19 cellular contexts compared by ENCODE assay signal in genomic region chr1:148355976-148356375, GRCh38.
"Had no signal": no experiment of that assay in that cellular context is flagged by ENCODE, and none has a peak within 500 bp of the region (broad histone marks: within the 10 kb centered on the region; RNA-seq: fewer than 3 reads in every experiment).

No MANE protein-coding gene starts in this region.

- H3K9me3 Mint-ChIP-seq: activated naive CD8-positive, alpha-beta T cell treated with anti-CD3 and anti-CD28 coated beads, Interleukin-2, amount 10 ng/mL, durations not matched to agents 7 days and 5 days; activated T-cell treated with anti-CD3 and anti-CD28 coated beads, Interleukin-2, amount 50 U/mL, for 4 hours; activated T-helper 2 cell treated with anti-CD3 and anti-CD28 coated beads, Interferon-gamma antibody, Interleukin-2, Interleukin-4, amounts not matched to agents 10 μg/mL and 5 μg/mL and 100 μg/mL, durations not matched to agents 14 hours and 24 hours and 36 hours; naive thymus-derived CD4-positive, alpha-beta T cell; neural crest cell; stimulated activated effector memory CD8-positive, alpha-beta T cell treated with anti-CD3 and anti-CD28 coated beads, Interleukin-12 subunit alpha, Interleukin-12 subunit beta, amount 100 ng/mL, for 72 hours; stimulated activated naive CD8-positive, alpha-beta T cell treated with anti-CD3 and anti-CD28 coated beads, Interleukin-15, amount 100 ng/mL, for 72 hours had no signal

- ATAC-seq: activated T-cell treated with anti-CD3 and anti-CD28 coated beads, Interleukin-2, amount 50 U/mL, for 4 hours; heart right ventricle; naive thymus-derived CD4-positive, alpha-beta T cell; right lobe of liver; stimulated activated effector memory CD8-positive, alpha-beta T cell treated with anti-CD3 and anti-CD28 coated beads, Interleukin-12 subunit alpha, Interleukin-12 subunit beta, amount 100 ng/mL, for 72 hours; stimulated activated naive CD8-positive, alpha-beta T cell treated with anti-CD3 and anti-CD28 coated beads, Interleukin-15, amount 100 ng/mL, for 72 hours had no signal

- H3K4me1 Mint-ChIP-seq: neural crest cell; stimulated activated effector memory CD8-positive, alpha-beta T cell treated with anti-CD3 and anti-CD28 coated beads, Interleukin-12 subunit alpha, Interleukin-12 subunit beta, amount 100 ng/mL, for 72 hours had no signal

- DNase-seq: activated CD4-positive, CD25-positive, alpha-beta regulatory T cell treated with anti-CD3 and anti-CD28 coated beads, Interleukin-2, amount 50 U/mL, for 72 hours; activated CD8-positive, alpha-beta memory T cell treated with anti-CD3 and anti-CD28 coated beads, Interleukin-2, amount 50 U/mL, for 4 hours; activated naive CD4-positive, alpha-beta T cell; activated naive CD8-positive, alpha-beta T cell treated with anti-CD3 and anti-CD28 coated beads, Interleukin-2, amount 10 ng/mL, durations not matched to agents 7 days and 5 days; activated T-cell treated with anti-CD3 and anti-CD28 coated beads, Interleukin-2, amount 50 U/mL, for 4 hours; amygdala; colonic mucosa; foreskin fibroblast; heart right ventricle; naive thymus-derived CD4-positive, alpha-beta T cell; occipital lobe; right lobe of liver; stimulated activated CD4-positive, alpha-beta T cell treated with anti-CD3 and anti-CD28 coated beads, Interleukin-1b, Interleukin-23, amount 100 ng/mL, for 48 hours; stimulated activated naive CD8-positive, alpha-beta T cell treated with anti-CD3 and anti-CD28 coated beads, Interleukin-15, amount 100 ng/mL, for 72 hours; tibial artery; WERI-Rb-1 had no signal

- H3K27ac Mint-ChIP-seq: activated naive CD8-positive, alpha-beta T cell treated with anti-CD3 and anti-CD28 coated beads, Interleukin-2, amount 10 ng/mL, durations not matched to agents 7 days and 5 days; activated T-helper 2 cell treated with anti-CD3 and anti-CD28 coated beads, Interferon-gamma antibody, Interleukin-2, Interleukin-4, amounts not matched to agents 10 μg/mL and 5 μg/mL and 100 μg/mL, durations not matched to agents 14 hours and 24 hours and 36 hours; naive thymus-derived CD4-positive, alpha-beta T cell; stimulated activated effector memory CD8-positive, alpha-beta T cell treated with anti-CD3 and anti-CD28 coated beads, Interleukin-12 subunit alpha, Interleukin-12 subunit beta, amount 100 ng/mL, for 72 hours; stimulated activated naive CD8-positive, alpha-beta T cell treated with anti-CD3 and anti-CD28 coated beads, Interleukin-15, amount 100 ng/mL, for 72 hours had no signal

- H3K4me3 Mint-ChIP-seq: activated naive CD8-positive, alpha-beta T cell treated with anti-CD3 and anti-CD28 coated beads, Interleukin-2, amount 10 ng/mL, durations not matched to agents 7 days and 5 days; activated T-cell treated with anti-CD3 and anti-CD28 coated beads, Interleukin-2, amount 50 U/mL, for 4 hours; naive thymus-derived CD4-positive, alpha-beta T cell; neural crest cell; stimulated activated effector memory CD8-positive, alpha-beta T cell treated with anti-CD3 and anti-CD28 coated beads, Interleukin-12 subunit alpha, Interleukin-12 subunit beta, amount 100 ng/mL, for 72 hours; stimulated activated naive CD8-positive, alpha-beta T cell treated with anti-CD3 and anti-CD28 coated beads, Interleukin-15, amount 100 ng/mL, for 72 hours had no signal

- H3K36me3 Mint-ChIP-seq: activated naive CD8-positive, alpha-beta T cell treated with anti-CD3 and anti-CD28 coated beads, Interleukin-2, amount 10 ng/mL, durations not matched to agents 7 days and 5 days; naive thymus-derived CD4-positive, alpha-beta T cell had no signal
